Comparison of ENCODE assay signal across 21 cellular contexts in the genomic region with DNA sequence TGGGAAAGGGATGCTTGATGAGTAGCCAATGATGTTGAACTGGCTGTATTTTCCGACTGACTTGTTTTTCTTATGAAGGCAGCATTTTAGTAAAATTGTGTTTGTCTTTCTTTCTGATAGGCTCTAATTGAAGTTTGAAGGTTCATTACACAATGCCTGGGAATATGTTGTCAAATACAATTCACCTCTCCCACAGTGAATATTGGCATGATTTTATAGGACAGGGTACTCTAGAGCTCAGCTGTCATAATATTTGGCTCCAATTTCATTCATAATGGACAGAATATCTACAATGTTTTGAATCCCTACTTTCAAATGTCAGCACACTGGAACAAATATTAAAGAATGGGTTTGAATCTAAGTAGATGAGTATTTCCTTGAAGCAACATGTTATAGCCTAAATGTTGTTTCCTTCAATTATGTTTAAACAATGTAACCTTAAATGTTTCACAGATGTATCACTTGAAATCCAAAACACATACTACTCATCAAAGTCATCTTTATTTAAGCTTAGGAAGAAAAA.
"Had no signal": no experiment of that assay in that cellular context is flagged by ENCODE, and none has a peak within 500 bp of the region (broad histone marks: within the 10 kb centered on the region; RNA-seq: fewer than 3 reads in every experiment).

No MANE protein-coding gene starts in this region.

- H3K27ac ChIP-seq: brain microvascular endothelial cell, hepatocyte, testis, WERI-Rb-1 had no signal

- H3K4me3 ChIP-seq: hepatocyte, lung, testis had no signal

- ATAC-seq: activated CD8-positive, alpha-beta T cell treated with anti-CD3 and anti-CD28 coated beads, Interleukin-2, amount 10 ng/mL, durations not matched to agents 7 days and 5 days; left lobe of liver; naive thymus-derived CD4-positive, alpha-beta T cell; sciatic nerve; stimulated activated naive B cell treated with anti-CD40 and anti-IgM and Interleukin-4, amounts not matched to agents 10 μg/mL and 1 μg/mL and 100 μg/mL, for 72 hours had no signal

- DNase-seq: activated CD4-positive, alpha-beta T cell treated with anti-CD3 and anti-CD28 coated beads, Interleukin-2, amount 10 ng/mL, durations not matched to agents 7 days and 5 days; activated CD4-positive, CD25-positive, alpha-beta regulatory T cell treated with anti-CD3 and anti-CD28 coated beads, Interleukin-2, amount 50 U/mL, for 72 hours; activated CD8-positive, alpha-beta T cell treated with anti-CD3 and anti-CD28 coated beads, Interleukin-2, amount 10 ng/mL, durations not matched to agents 7 days and 5 days; activated gamma-delta T cell; activated naive CD4-positive, alpha-beta T cell treated with anti-CD3 and anti-CD28 coated beads, Interleukin-2, amount 50 U/mL, for 16 hours; aorta; brain microvascular endothelial cell; glutamatergic neuron; immature natural killer cell; naive thymus-derived CD4-positive, alpha-beta T cell; posterior cingulate gyrus; stimulated activated CD4-positive, alpha-beta T cell treated with anti-CD3 and anti-CD28 coated beads, Interleukin-2, amount 100 ng/mL, for 48 hours; stimulated activated CD8-positive, alpha-beta memory T cell treated with anti-CD3 and anti-CD28 coated beads, Interleukin-4, amount 100 ng/mL, for 48 hours; stimulated activated naive B cell treated with anti-CD40 and anti-IgM and Interleukin-4, amounts not matched to agents 10 μg/mL and 1 μg/mL and 100 μg/mL, for 72 hours; T-helper 1 cell; testis; WERI-Rb-1 had no signal

- H3K9me3 ChIP-seq: testis had no signal

- H3K27me3 ChIP-seq: brain microvascular endothelial cell, hepatocyte, testis had no signal

- H3K4me2 ChIP-seq: hepatocyte had no signal

- H2AFZ ChIP-seq: hepatocyte had no signal

- H3K4me1 ChIP-seq: testis had no signal

- H3K36me3 ChIP-seq: brain microvascular endothelial cell, WERI-Rb-1 had no signal

- H3K79me2 ChIP-seq: hepatocyte had no signal
